Comparison of ENCODE assay signal across 2 cellular contexts in genomic region chr14:37623971-37624370, GRCh38.
A peak's percentile ranks its signal among the peaks of the same experiment; 100 is the strongest.
TF ChIP-seq lines count a peak whose summit lies in the region.

No MANE protein-coding gene starts in this region.

TF ChIP-seq in HCT116, 20 proteins besides CTCF, POLR2A, EP300 and RAD21:
- TF ChIP-seq SP1 (IDR thresholded peaks at IDR 0.05; ENCODE audit: low read depth): no peak
- TF ChIP-seq SRF (IDR thresholded peaks at IDR 0.05; ENCODE audit: low read depth): no peak
- no peak for TF ChIP-seq YY1 (IDR thresholded peaks at IDR 0.05; ENCODE audit: extremely low read depth, insufficient replicate concordance, low read depth, low read length)
- TF ChIP-seq SIN3A (IDR thresholded peaks at IDR 0.05; ENCODE audit: low read depth): no peak
- TF ChIP-seq EZH2phosphoT487 (IDR thresholded peaks at IDR 0.05; ENCODE audit: borderline replicate concordance): no peak

TF ChIP-seq in endothelial cell of umbilical vein, 7 proteins besides CTCF, POLR2A, EP300 and RAD21:
- TF ChIP-seq GATA2 (IDR thresholded peaks at IDR 0.05; ENCODE audit: insufficient read depth, insufficient read length, low read depth, low read length): peak; percentile 3
- no peak for TF ChIP-seq POLR2AphosphoS5 (IDR thresholded peaks at IDR 0.05; ENCODE audit: insufficient read depth, low read depth, low read length)
